In the genomic region with DNA sequence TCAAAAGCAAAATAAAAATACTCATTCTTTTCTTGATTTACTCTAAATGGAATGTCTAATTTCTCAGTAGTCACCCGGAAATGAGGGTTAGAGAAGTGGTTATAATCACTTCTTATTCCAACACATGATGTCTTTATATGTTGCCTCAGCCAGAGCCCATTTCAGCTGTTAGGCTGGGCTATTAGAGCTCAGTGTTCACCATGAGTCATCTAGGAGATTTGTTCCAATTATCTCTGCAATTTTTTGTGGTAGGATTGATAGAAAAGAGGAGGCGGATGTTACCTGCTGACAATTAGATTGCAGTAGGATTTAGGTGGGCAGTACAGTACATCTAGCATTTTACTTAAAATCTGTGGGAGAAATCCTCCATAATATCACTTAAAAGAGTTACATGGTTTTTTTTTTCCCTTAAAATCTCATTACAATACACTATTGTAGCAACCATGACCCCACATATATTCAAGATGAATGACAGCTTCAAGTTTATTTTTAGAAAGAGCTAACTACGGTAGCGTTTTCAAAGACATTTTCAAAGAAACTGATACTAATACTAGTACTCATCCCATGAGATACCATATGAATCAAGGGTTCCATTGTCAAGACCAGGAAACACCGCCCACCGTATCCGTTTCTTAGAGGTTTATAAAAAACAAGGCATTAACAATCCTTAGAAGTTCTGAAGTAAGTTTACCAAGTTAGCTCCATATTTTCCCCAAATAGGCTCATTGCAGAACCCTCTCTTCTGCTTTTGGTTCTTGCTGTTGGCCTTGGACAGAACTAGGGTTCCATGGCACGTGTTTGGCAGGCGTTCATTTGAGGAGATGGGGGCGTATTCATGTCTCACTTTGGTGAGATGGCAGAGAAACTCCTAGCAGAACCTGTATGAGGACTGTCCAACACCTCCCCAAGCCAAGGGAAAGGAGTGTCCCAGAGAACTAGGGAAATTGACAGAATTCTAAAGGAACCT, we compare ENCODE assay signal across 9 cellular contexts. TPM values are rescaled to one million over a fixed set of nuclear protein-coding genes. Genes with fewer than 3 reads are reported as not detected.
DNase-seq lines count a peak whose midpoint lies in the region; ATAC-seq and TF ChIP-seq lines count a peak whose summit lies in the region.
"Had no signal": no experiment of that assay in that cellular context is flagged by ENCODE, and none has a peak within 500 bp of the region (broad histone marks: within the 10 kb centered on the region; RNA-seq: fewer than 3 reads in every experiment).

No MANE protein-coding gene starts in this region.

- H3K27me3 ChIP-seq in PC-9 (ENCODE audit: insufficient read depth, low read depth) = no peaks in the 10 kb centered on the region
- no peaks in the 10 kb centered on the region for H3K27me3 ChIP-seq in H9 (ENCODE audit: insufficient read depth, low read length)

- H4K5ac ChIP-seq in H9 (ENCODE audit: insufficient read length, low read depth, low read length) = no peak overlapping the region

- H3T11ph ChIP-seq in H9 (ENCODE audit: low read length) = no peak overlapping the region

- no peak for ATAC-seq in GM21576 (IDR thresholded peaks at IDR 0.05; ENCODE audit: unreplicated experiment)
- no peak for ATAC-seq in HG03025 (IDR thresholded peaks at IDR 0.05; ENCODE audit: low FRiP score, unreplicated experiment)
- ATAC-seq in GM18517 (IDR thresholded peaks at IDR 0.05; ENCODE audit: unreplicated experiment) = no peak

- H3F3A ChIP-seq in PC-9 (ENCODE audit: insufficient read depth, low read depth) = peaks cover 30% of the 10 kb centered on the region

- H2BK5ac ChIP-seq in H9 (ENCODE audit: insufficient read length, low read length) = no peak overlapping the region

- no peaks in the 10 kb centered on the region for H3K23me2 ChIP-seq in H9 (ENCODE audit: insufficient read length, low read depth, low read length, poor library complexity, severe bottlenecking)

- no peak overlapping the region for H3K9ac ChIP-seq in H9 (ENCODE audit: extremely low read depth, insufficient read length, low read length)

- no peak overlapping the region for H3K56ac ChIP-seq in H9 (ENCODE audit: insufficient read length, low read depth, low read length)

- no peak overlapping the region for H3K14ac ChIP-seq in H9 (ENCODE audit: insufficient read depth, low read length)

- no peaks in the 10 kb centered on the region for H4K20me1 ChIP-seq in PC-9 (ENCODE audit: insufficient read depth)
- no peaks in the 10 kb centered on the region for H4K20me1 ChIP-seq in H9 (ENCODE audit: control insufficient read depth, insufficient read depth, insufficient read length)

- DNase-seq in GM12865 (ENCODE audit: low read depth) (peak; percentile 43), PC-9 (no peak), dedifferentiated amniotic fluid mesenchymal stem cell (ENCODE audit: extremely low spot score) (peak; percentile 78), H9 (no peak)
- DNase-seq in stimulated activated CD4-positive, alpha-beta T cell treated with anti-CD3 and anti-CD28 coated beads, Interleukin-12 subunit alpha, Interleukin-12 subunit beta, amount 100 ng/mL, for 24 hours (ENCODE audit: low read depth in 2 of 2) = peak; percentile 14 to 41
- DNase-seq: GF-D8 had no signal

- H3K27me3 Mint-ChIP-seq in H9 (ENCODE audit: low read depth) = peaks cover 5% of the 10 kb centered on the region

- no peak overlapping the region for H2BK20ac ChIP-seq in H9 (ENCODE audit: low read depth, low read length, poor library complexity, severe bottlenecking)

- no peaks in the 10 kb centered on the region for H3K36me3 Mint-ChIP-seq in H9 (ENCODE audit: insufficient read depth in 1 of 3, low read depth in 3 of 3)

- no peaks in the 10 kb centered on the region for H3K79me1 ChIP-seq in H9 (ENCODE audit: insufficient read depth, low read depth, low read length, poor library complexity, severe bottlenecking)

- H3K9me2 ChIP-seq in PC-9 (ENCODE audit: insufficient read depth) = no peaks in the 10 kb centered on the region

- H3K9me3 ChIP-seq in PC-9 (ENCODE audit: insufficient read depth, low read depth) = no peaks in the 10 kb centered on the region
- H3K9me3 ChIP-seq in H9 (ENCODE audit: control insufficient read depth, low read depth, low read length) = no peaks in the 10 kb centered on the region

- no peak overlapping the region for H3K4ac ChIP-seq in H9 (ENCODE audit: low read depth, low read length)

- no peak overlapping the region for H3K4me3 ChIP-seq in GM12865 (ENCODE audit: low read depth, low read length)
- H3K4me3 ChIP-seq in PC-9 = no peak overlapping the region

- no peak overlapping the region for H3K18ac ChIP-seq in H9 (ENCODE audit: insufficient read length, low read depth, low read length)

- H3K79me2 ChIP-seq in PC-9 (ENCODE audit: low read depth) = no peaks in the 10 kb centered on the region
- H3K79me2 ChIP-seq in H9 (ENCODE audit: insufficient read depth, low read length) = no peaks in the 10 kb centered on the region

- no peak overlapping the region for H4K91ac ChIP-seq in H9 (ENCODE audit: insufficient read length, low read depth, low read length)

- H3K27ac ChIP-seq in PC-9 (peak overlapping the region; percentile 14), H9 (ENCODE audit: insufficient read length, low read depth, low read length) (no peak overlapping the region)

- no CpG with 5 or more reads among the region's 10 CpGs for WGBS in H9 (ENCODE audit: extremely low coverage, insufficient read length, low lambda C conversion rate)

- H3K4me2 ChIP-seq in PC-9 (peak overlapping the region; percentile 11; the same call in 1 of the 2 replicates), H9 (ENCODE audit: insufficient read depth, insufficient read length, low read length) (no peak overlapping the region)

- CTCF ChIA-PET in PC-9 (lab: Charles Lee) = no interaction called here

- POLR2A ChIA-PET in PC-9 (lab: Charles Lee; ENCODE audit: unreplicated experiment) = interaction anchor here (0.6 kb wide), 1 partner anchor 670 kb away, joined by 5 read pairs; no protein-coding TSS in a partner anchor

- no peak overlapping the region for H2BK12ac ChIP-seq in H9 (ENCODE audit: insufficient read length, low read depth, low read length)

- H2AK5ac ChIP-seq in H9 (ENCODE audit: insufficient read length, low read length) = no peak overlapping the region

- TF ChIP-seq CTCF in GM12865 (IDR thresholded peaks at IDR 0.05; ENCODE audit: insufficient read depth, low read depth, low read length, missing control alignments) = no peak
- TF ChIP-seq CTCF in PC-9 (conservative IDR thresholded peaks at IDR 0.05) = no peak
- no peak for TF ChIP-seq CTCF in H9 (conservative IDR thresholded peaks at IDR 0.05)

- BruUV-seq in PC-9 (replicated peaks; lab: Mats Ljungman, UMichigan) = no TSS peak

- intact Hi-C loops in PC-9 (cut with micrococcal nuclease; ENCODE audit: unreplicated experiment) = no loop called here

- H2BK15ac ChIP-seq in H9 (ENCODE audit: low read depth, low read length) = no peak overlapping the region

- H3K4me3 Mint-ChIP-seq in H9 = no peak overlapping the region

- H4K8ac ChIP-seq in H9 (replicated peaks; ENCODE audit: insufficient read length, low read depth, low read length) = no peak overlapping the region

- H2AFZ ChIP-seq in PC-9 (no peak overlapping the region), H9 (ENCODE audit: low read length) (no peak overlapping the region)

- no peaks in the 10 kb centered on the region for H3K36me3 ChIP-seq in PC-9 (ENCODE audit: low read depth)

- H3K9me3 Mint-ChIP-seq in H9 = no peaks in the 10 kb centered on the region

- no peak overlapping the region for H3K27ac Mint-ChIP-seq in H9

- H2BK120ac ChIP-seq in H9 (ENCODE audit: low read depth, low read length, poor library complexity, severe bottlenecking) = no peak overlapping the region

- H3K4me1 ChIP-seq in PC-9 (replicated peaks; ENCODE audit: insufficient read depth) (peaks cover 56% of the 10 kb centered on the region), H9 (ENCODE audit: insufficient read depth, low read length) (peaks cover 13% of the 10 kb centered on the region; the same call in 1 of the 2 replicates)

- H3K23ac ChIP-seq in H9 (ENCODE audit: insufficient read length, low read depth, low read length) = no peak overlapping the region

- peaks cover 42 to 44% of the 10 kb centered on the region in 2 experiments for H3K4me1 Mint-ChIP-seq in H9

RNA-seq across cellular contexts. Expression of a gene that starts 10.4 kb away (rescaled TPM):
- total RNA-seq in PC-9 (2021) (not detected in 2 replicates), H9 (2021) (0.29 TPM in 1 of 2 replicates, not detected in the other)

RNA-seq across cellular contexts. Expression of a gene that starts 15.9 kb away (rescaled TPM):
- total RNA-seq in PC-9 (2021) = 4.2 and 9.8 TPM in 2 replicates
- total RNA-seq in H9 (2021) = not detected in 2 replicates

Comparison
In these comparisons a context has a peak if more than half of its experiments do, and no peak if none do; other contexts are left out.
1. DNase-seq: peak in GM12865 (single experiment), dedifferentiated amniotic fluid mesenchymal stem cell (single experiment) and stimulated activated CD4-positive, alpha-beta T cell treated with anti-CD3 and anti-CD28 coated beads, Interleukin-12 subunit alpha, Interleukin-12 subunit beta, amount 100 ng/mL, for 24 hours (2 of 2); none in PC-9 (0 of 2) and H9 (single experiment).